Comparison of ENCODE assay signal across 24 cellular contexts in the genomic region with DNA sequence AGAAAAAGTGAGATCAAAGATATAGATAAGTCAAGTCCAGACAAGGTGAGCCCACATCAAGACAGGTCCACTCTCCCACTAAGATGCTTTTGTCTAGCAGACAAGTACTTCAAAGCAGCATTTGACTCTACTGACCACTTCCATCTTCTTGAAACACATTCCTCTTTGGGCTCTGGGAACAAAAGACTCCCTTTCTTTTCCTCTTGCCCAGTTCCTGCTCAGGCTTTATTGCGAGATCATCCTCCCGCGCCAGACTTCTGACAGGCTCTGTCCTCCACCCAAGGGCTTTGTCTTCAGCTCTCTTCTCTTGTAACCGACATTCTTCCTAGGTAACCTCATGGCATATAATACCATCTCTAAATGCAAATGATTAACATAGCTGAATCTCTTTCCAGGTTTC.
DNase-seq lines count a peak whose midpoint lies in the region; ATAC-seq, FAIRE-seq and TF ChIP-seq lines count a peak whose summit lies in the region.
"Had no signal": no experiment of that assay in that cellular context is flagged by ENCODE, and none has a peak within 500 bp of the region (broad histone marks: within the 10 kb centered on the region; RNA-seq: fewer than 3 reads in every experiment).

No MANE protein-coding gene starts in this region.

- H3K9ac ChIP-seq in astrocyte (ENCODE audit: low read length), result no peak overlapping the region

- H3K79me2 ChIP-seq in astrocyte (ENCODE audit: insufficient read depth, low read length) (no peaks in the 10 kb centered on the region), osteoblast (ENCODE audit: insufficient read depth, low read length) (no peaks in the 10 kb centered on the region)

- no peaks in the 10 kb centered on the region for H3K9me3 Mint-ChIP-seq in astrocyte (ENCODE audit: unreplicated experiment)

- H3K4me3 Mint-ChIP-seq in astrocyte (ENCODE audit: unreplicated experiment), result no peak overlapping the region

- H3K9me3 ChIP-seq in astrocyte (ENCODE audit: insufficient read depth, low read depth, low read length), result no peaks in the 10 kb centered on the region
- no peaks in the 10 kb centered on the region for H3K9me3 ChIP-seq in osteoblast (ENCODE audit: low read depth, low read length)
- H3K9me3 ChIP-seq: MG63 had no signal

- TF ChIP-seq CTCF in astrocyte (IDR thresholded peaks at IDR 0.05; ENCODE audit: insufficient read depth, low read depth, low read length) (no peak), osteoblast (IDR thresholded peaks at IDR 0.05; ENCODE audit: extremely low read depth, low read depth, low read length) (no peak)

- no peaks in the 10 kb centered on the region for H4K20me1 ChIP-seq in astrocyte (ENCODE audit: insufficient read depth, low read length)
- H4K20me1 ChIP-seq in osteoblast (ENCODE audit: insufficient read depth, low read length), result no peaks in the 10 kb centered on the region

- H2AFZ ChIP-seq in astrocyte (ENCODE audit: low read depth, low read length) (no peak overlapping the region), osteoblast (ENCODE audit: low read length) (peak overlapping the region; percentile 10)
- H2AFZ ChIP-seq: PC-9 had no signal

- H3K27me3 Mint-ChIP-seq in astrocyte (ENCODE audit: low read depth, unreplicated experiment), result no peaks in the 10 kb centered on the region

- intact Hi-C loops in left colon (cut with DNase I, micrococcal nuclease), result loop anchor here in 1 of 2 donors (10.0 kb wide), 1 partner anchor 242 kb away; no protein-coding TSS in a partner anchor

- H3K27ac Mint-ChIP-seq in astrocyte (ENCODE audit: unreplicated experiment), result peak overlapping the region; percentile 8

- H3K36me3 Mint-ChIP-seq in astrocyte (ENCODE audit: low read depth, unreplicated experiment), result no peaks in the 10 kb centered on the region

- FAIRE-seq in astrocyte (lab: Jason Lieb, UNC), result no peak
- FAIRE-seq: H1 had no signal

- no peak overlapping the region for H3K27ac ChIP-seq in astrocyte (ENCODE audit: low read depth, low read length)
- H3K27ac ChIP-seq in osteoblast (ENCODE audit: low read depth, low read length), result no peak overlapping the region
- H3K27ac ChIP-seq: PC-9 had no signal

- peaks cover 13% of the 10 kb centered on the region for H3K4me1 Mint-ChIP-seq in astrocyte (ENCODE audit: low read depth, unreplicated experiment)

- peak; percentile 44 for ATAC-seq in left colon
- ATAC-seq in GM21717 (IDR thresholded peaks at IDR 0.05; ENCODE audit: unreplicated experiment), result no peak
- no peak for ATAC-seq in GM19035 (IDR thresholded peaks at IDR 0.05; ENCODE audit: unreplicated experiment)

- H3K4me3 ChIP-seq in astrocyte (ENCODE audit: insufficient read depth, low read depth, low read length) (no peak overlapping the region), osteoblast (ENCODE audit: insufficient read depth, low read length) (no peak overlapping the region)
- H3K4me3 ChIP-seq: MG63, PC-9 had no signal

- H3K4me2 ChIP-seq in astrocyte (ENCODE audit: low read length) (no peak overlapping the region), osteoblast (ENCODE audit: insufficient read depth, low read length) (no peak overlapping the region)
- H3K4me2 ChIP-seq: PC-9 had no signal

- no peaks in the 10 kb centered on the region for H3K36me3 ChIP-seq in astrocyte (ENCODE audit: insufficient read depth, low read length)
- H3K36me3 ChIP-seq in osteoblast (ENCODE audit: insufficient read depth, low read length), result no peaks in the 10 kb centered on the region
- H3K36me3 ChIP-seq: MG63 had no signal

- no peaks in the 10 kb centered on the region for H3K27me3 ChIP-seq in astrocyte (ENCODE audit: insufficient read depth, low read length)
- no peaks in the 10 kb centered on the region for H3K27me3 ChIP-seq in osteoblast (ENCODE audit: insufficient read depth, low read length)
- H3K27me3 ChIP-seq: MG63 had no signal

- peak; percentile 14 for DNase-seq in COLO829 (ENCODE audit: low spot score)
- DNase-seq in astrocyte (ENCODE audit: low read depth), result no peak
- DNase-seq in left colon, result no peak
- no peak for DNase-seq in osteoblast (ENCODE audit: insufficient read length, low spot score, missing footprints)
- no peak for DNase-seq in SW 1271 (lab: John Stamatoyannopoulos, UW)
- no peak for DNase-seq in cerebellar nuclear complex (lab: John Stamatoyannopoulos, UW)
- DNase-seq: 8988T, ACHN, DMS153, DND-41, HCEC 1CT, KBM-7, MG63, NCI-H1105 treated with DMSO at 0.1 percent for 48 hours, NCI-H146, NCI-H1930, NCI-H446, NCI-H524 treated with DMSO at 0.1 percent for 48 hours, PC-9, RPMI8226, SHP77 had no signal

- H3K4me1 ChIP-seq in astrocyte (ENCODE audit: insufficient read depth, low read length) (peaks cover 3% of the 10 kb centered on the region), osteoblast (ENCODE audit: insufficient read depth, low read length) (peaks cover 17% of the 10 kb centered on the region)
